19 cellular contexts compared by ENCODE assay signal in the genomic region with DNA sequence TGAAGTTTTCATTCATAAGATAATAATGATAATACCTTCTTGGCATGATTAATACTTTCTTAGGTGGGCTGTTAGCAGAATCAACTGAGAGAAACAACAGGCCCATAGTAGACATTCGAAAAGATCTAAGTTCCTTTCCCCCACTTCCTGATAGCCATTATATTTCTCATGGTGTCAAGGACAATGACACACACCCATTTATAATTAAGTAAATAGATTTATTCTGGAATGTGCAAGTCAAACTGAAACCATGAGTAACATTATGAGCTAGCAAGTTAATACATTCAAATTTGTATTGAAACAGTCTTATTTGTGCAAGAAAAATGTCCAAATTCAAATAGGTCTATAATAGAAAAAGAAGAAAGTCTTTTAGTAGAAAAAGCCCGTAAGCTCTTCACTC.
DNase-seq lines count a peak whose midpoint lies in the region; TF ChIP-seq lines count a peak whose summit lies in the region.
"Had no signal": no experiment of that assay in that cellular context is flagged by ENCODE, and none has a peak within 500 bp of the region (broad histone marks: within the 10 kb centered on the region; RNA-seq: fewer than 3 reads in every experiment).

No MANE protein-coding gene starts in this region.

- no peak overlapping the region for H3K9ac ChIP-seq in Karpas-422 (ENCODE audit: low read length)
- H3K9ac ChIP-seq: BLaER1 had no signal

- H4K20me1 ChIP-seq in osteoblast (ENCODE audit: insufficient read depth, low read length) (no peaks in the 10 kb centered on the region), Karpas-422 (ENCODE audit: insufficient read depth, low read depth, low read length) (no peaks in the 10 kb centered on the region)
- H4K20me1 ChIP-seq: BLaER1 had no signal

- H2AFZ ChIP-seq in osteoblast (ENCODE audit: low read length) = no peak overlapping the region
- no peak overlapping the region for H2AFZ ChIP-seq in Karpas-422 (ENCODE audit: low read length)

- H3K27ac ChIP-seq in osteoblast (ENCODE audit: low read depth, low read length) (no peak overlapping the region), Karpas-422 (ENCODE audit: low read length) (no peak overlapping the region)
- H3K27ac ChIP-seq: 22Rv1, BLaER1, C4-2B had no signal

- no peaks in the 10 kb centered on the region for H3K9me3 ChIP-seq in osteoblast (ENCODE audit: low read depth, low read length)
- H3K9me3 ChIP-seq in Karpas-422 (ENCODE audit: low read length) = no peaks in the 10 kb centered on the region
- H3K9me3 ChIP-seq: BLaER1, Caco-2, HAP-1 had no signal

- H3K4me1 ChIP-seq in osteoblast (ENCODE audit: insufficient read depth, low read length) (no peaks in the 10 kb centered on the region), Karpas-422 (ENCODE audit: low read length) (no peaks in the 10 kb centered on the region)
- H3K4me1 ChIP-seq: BLaER1, Caco-2, HAP-1 had no signal

- H3K4me2 ChIP-seq in osteoblast (ENCODE audit: insufficient read depth, low read length) = no peak overlapping the region
- H3K4me2 ChIP-seq in Karpas-422 (ENCODE audit: low read depth, low read length, poor library complexity, severe bottlenecking) = no peak overlapping the region
- H3K4me2 ChIP-seq: BLaER1 had no signal

- TF ChIP-seq CTCF in epithelial cell of esophagus (IDR thresholded peaks at IDR 0.05; ENCODE audit: insufficient read depth, low read depth, low read length, missing control alignments) = no peak
- no peak for TF ChIP-seq CTCF in osteoblast (IDR thresholded peaks at IDR 0.05; ENCODE audit: extremely low read depth, low read depth, low read length)

- no peaks in the 10 kb centered on the region for H3K79me2 ChIP-seq in osteoblast (ENCODE audit: insufficient read depth, low read length)
- no peaks in the 10 kb centered on the region for H3K79me2 ChIP-seq in Karpas-422 (ENCODE audit: low read length)

- DNase-seq in DMS53 (lab: John Stamatoyannopoulos, UW) = peak; percentile 13
- DNase-seq in DMS53 treated with DMSO at 0.1 percent for 48 hours (lab: John Stamatoyannopoulos, UW; ENCODE audit: unreplicated experiment) = no peak
- peak; percentile 10 for DNase-seq in epithelial cell of esophagus (ENCODE audit: low read depth)
- peak; percentile 28 for DNase-seq in kidney tubule cell (ENCODE audit: low spot score)
- peak; percentile 23 for DNase-seq in osteoblast (ENCODE audit: insufficient read length, low spot score, missing footprints)
- DNase-seq in Karpas-422 = no peak
- DNase-seq in NCI-H2196 treated with DMSO at 0.1 percent for 48 hours (lab: John Stamatoyannopoulos, UW; ENCODE audit: unreplicated experiment) = no peak
- no peak for DNase-seq in stimulated activated CD4-positive, alpha-beta T cell treated with anti-CD3 and anti-CD28 coated beads, Interleukin-2, amount 100 ng/mL, for 24 hours
- DNase-seq: Caco-2; CD4-positive, CD25-positive, alpha-beta regulatory T cell; CD8-positive, alpha-beta T cell; DMS153; DMS79 treated with DMSO at 0.1 percent for 48 hours; GOT3; HFFc6 had no signal

- H3K4me3 ChIP-seq in epithelial cell of esophagus (ENCODE audit: low read length) (no peak overlapping the region), osteoblast (ENCODE audit: insufficient read depth, low read length) (no peak overlapping the region), Karpas-422 (ENCODE audit: low read length) (no peak overlapping the region)
- H3K4me3 ChIP-seq: BLaER1, HAP-1 had no signal

- H3K9me2 ChIP-seq in Karpas-422 (replicated peaks; ENCODE audit: insufficient read depth, low read length) = no peaks in the 10 kb centered on the region

- H3K36me3 ChIP-seq in osteoblast (ENCODE audit: insufficient read depth, low read length) (no peaks in the 10 kb centered on the region), Karpas-422 (ENCODE audit: insufficient read depth, low read length) (no peaks in the 10 kb centered on the region)
- H3K36me3 ChIP-seq: BLaER1, HAP-1 had no signal

- H3K27me3 ChIP-seq in osteoblast (ENCODE audit: insufficient read depth, low read length) (no peaks in the 10 kb centered on the region), Karpas-422 (ENCODE audit: low read length) (no peaks in the 10 kb centered on the region)
- H3K27me3 ChIP-seq: BLaER1 had no signal

Comparison
In these comparisons a context has a peak if more than half of its experiments do, and no peak if none do; other contexts are left out.
1. DNase-seq: peak in DMS53 (single experiment), epithelial cell of esophagus (single experiment), kidney tubule cell (single experiment) and osteoblast (single experiment); none in DMS53 treated with DMSO at 0.1 percent for 48 hours (single experiment), Karpas-422 (single experiment), NCI-H2196 treated with DMSO at 0.1 percent for 48 hours (single experiment) and stimulated activated CD4-positive, alpha-beta T cell treated with anti-CD3 and anti-CD28 coated beads, Interleukin-2, amount 100 ng/mL, for 24 hours (0 of 2).